In the genomic region with DNA sequence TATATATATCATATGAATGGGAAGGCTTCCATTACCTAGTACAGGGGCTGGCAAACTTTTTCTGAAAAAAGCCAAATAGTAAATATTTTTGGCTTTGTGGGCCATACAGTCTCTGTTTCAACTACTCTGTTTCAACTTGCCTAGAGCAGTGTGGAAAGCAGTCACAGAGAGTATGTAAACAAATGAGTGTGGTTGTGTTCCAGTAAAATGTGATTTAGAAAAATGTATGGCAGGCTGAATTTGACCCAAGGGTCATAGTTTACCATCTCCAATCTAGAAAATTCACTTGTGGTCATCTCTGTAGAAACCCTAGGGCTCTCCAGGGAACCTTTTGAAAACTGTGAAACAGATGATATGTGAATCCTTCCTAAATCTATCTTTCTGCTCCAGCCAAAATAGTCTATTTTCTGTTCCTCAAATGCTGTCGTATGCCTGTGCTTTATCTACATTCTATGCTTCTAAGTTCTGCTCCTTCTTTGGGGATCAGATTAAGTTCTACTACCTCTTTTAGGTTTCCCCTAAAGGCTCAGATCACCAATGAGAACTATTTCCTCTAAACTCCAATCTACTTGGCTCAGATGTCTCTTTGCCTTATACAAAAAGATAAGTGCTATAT, we compare ENCODE assay signal across 17 cellular contexts.
DNase-seq lines count a peak whose midpoint lies in the region; ATAC-seq lines count a peak whose summit lies in the region.
"Had no signal": no experiment of that assay in that cellular context is flagged by ENCODE, and none has a peak within 500 bp of the region (broad histone marks: within the 10 kb centered on the region; RNA-seq: fewer than 3 reads in every experiment).

No MANE protein-coding gene starts in this region.

- peak; percentile 45 for DNase-seq in NOMO-1 treated with DMSO at 0.1 percent for 48 hours (lab: John Stamatoyannopoulos, UW; ENCODE audit: unreplicated experiment)
- DNase-seq in NOMO-1 treated with dmso at 0.1 percent for 144 hours (lab: John Stamatoyannopoulos, UW; ENCODE audit: unreplicated experiment), result no peak
- DNase-seq in SIG-M5 (lab: John Stamatoyannopoulos, UW), result peak; percentile 2
- DNase-seq in fibroblast of gingiva (ENCODE audit: low read depth), result peak; percentile 94
- DNase-seq in stromal cell of bone marrow (ENCODE audit: low read depth), result peak; percentile 44
- no peak for DNase-seq in GM19238 (ENCODE audit: insufficient read length, low spot score)
- no peak for DNase-seq in immature natural killer cell
- DNase-seq: activated CD8-positive, alpha-beta memory T cell treated with anti-CD3 and anti-CD28 coated beads for 24 hours; CD4-positive, alpha-beta memory T cell; NCI-H2029; NCI-H510A; stimulated activated CD4-positive, alpha-beta T cell treated with anti-CD3 and anti-CD28 coated beads, Interleukin-4, amount 100 ng/mL, for 4 hours; transverse colon had no signal

- no peak for ATAC-seq in HG03571 (IDR thresholded peaks at IDR 0.05; ENCODE audit: unreplicated experiment)
- ATAC-seq: sciatic nerve had no signal

- no peak overlapping the region for H3K4me3 Mint-ChIP-seq in immature natural killer cell
- H3K4me3 Mint-ChIP-seq: CD4-positive, alpha-beta memory T cell; dendritic cell treated with granulocyte-macrophage colony-stimulating factor and Interleukin-4, amounts not matched to agents 40 ng/mL and 50 ng/mL, for 4 days had no signal

- H3K27ac Mint-ChIP-seq in immature natural killer cell, result no peak overlapping the region
- H3K27ac Mint-ChIP-seq: activated T-helper 2 cell treated with anti-CD3 and anti-CD28 coated beads, Interferon-gamma antibody, Interleukin-2, Interleukin-4, amounts not matched to agents 10 μg/mL and 5 μg/mL and 100 μg/mL, durations not matched to agents 14 hours and 24 hours and 36 hours; CD4-positive, alpha-beta memory T cell; dendritic cell treated with granulocyte-macrophage colony-stimulating factor and Interleukin-4, amounts not matched to agents 40 ng/mL and 50 ng/mL, for 4 days had no signal

- no peaks in the 10 kb centered on the region for H3K4me1 Mint-ChIP-seq in immature natural killer cell
- H3K4me1 Mint-ChIP-seq: CD4-positive, alpha-beta memory T cell had no signal

- H3K27me3 Mint-ChIP-seq in immature natural killer cell (ENCODE audit: low read depth in 3 of 3), result no peaks in the 10 kb centered on the region
- H3K27me3 Mint-ChIP-seq: dendritic cell treated with granulocyte-macrophage colony-stimulating factor and Interleukin-4, amounts not matched to agents 40 ng/mL and 50 ng/mL, for 4 days had no signal

- peaks cover 4 to 60% (median 13%) of the 10 kb centered on the region in 6 donors for H3K9me3 Mint-ChIP-seq in immature natural killer cell
- H3K9me3 Mint-ChIP-seq: activated T-helper 2 cell treated with anti-CD3 and anti-CD28 coated beads, Interferon-gamma antibody, Interleukin-2, Interleukin-4, amounts not matched to agents 10 μg/mL and 5 μg/mL and 100 μg/mL, durations not matched to agents 14 hours and 24 hours and 36 hours had no signal

- H3K36me3 Mint-ChIP-seq in immature natural killer cell, result no peaks in the 10 kb centered on the region
- H3K36me3 Mint-ChIP-seq: CD4-positive, alpha-beta memory T cell had no signal

Comparison
In these comparisons a context has a peak if more than half of its experiments do, and no peak if none do; other contexts are left out.
1. DNase-seq: peak in NOMO-1 treated with DMSO at 0.1 percent for 48 hours (single experiment), SIG-M5 (single experiment), fibroblast of gingiva (single experiment) and stromal cell of bone marrow (single experiment); none in NOMO-1 treated with dmso at 0.1 percent for 144 hours (single experiment), GM19238 (single experiment) and immature natural killer cell (0 of 3).